In genomic region chr22:38984782-38985757, GRCh38 we compare ENCODE assay signal across 1 cellular context.
A peak's percentile ranks its signal among the peaks of the same experiment; 100 is the strongest.
TF ChIP-seq lines count a peak whose summit lies in the region.

No MANE protein-coding gene starts in this region.

TF ChIP-seq in HEK293, 187 proteins besides CTCF, POLR2A, EP300 and RAD21 (continued from another document):
- TF ChIP-seq, protein P1, sequence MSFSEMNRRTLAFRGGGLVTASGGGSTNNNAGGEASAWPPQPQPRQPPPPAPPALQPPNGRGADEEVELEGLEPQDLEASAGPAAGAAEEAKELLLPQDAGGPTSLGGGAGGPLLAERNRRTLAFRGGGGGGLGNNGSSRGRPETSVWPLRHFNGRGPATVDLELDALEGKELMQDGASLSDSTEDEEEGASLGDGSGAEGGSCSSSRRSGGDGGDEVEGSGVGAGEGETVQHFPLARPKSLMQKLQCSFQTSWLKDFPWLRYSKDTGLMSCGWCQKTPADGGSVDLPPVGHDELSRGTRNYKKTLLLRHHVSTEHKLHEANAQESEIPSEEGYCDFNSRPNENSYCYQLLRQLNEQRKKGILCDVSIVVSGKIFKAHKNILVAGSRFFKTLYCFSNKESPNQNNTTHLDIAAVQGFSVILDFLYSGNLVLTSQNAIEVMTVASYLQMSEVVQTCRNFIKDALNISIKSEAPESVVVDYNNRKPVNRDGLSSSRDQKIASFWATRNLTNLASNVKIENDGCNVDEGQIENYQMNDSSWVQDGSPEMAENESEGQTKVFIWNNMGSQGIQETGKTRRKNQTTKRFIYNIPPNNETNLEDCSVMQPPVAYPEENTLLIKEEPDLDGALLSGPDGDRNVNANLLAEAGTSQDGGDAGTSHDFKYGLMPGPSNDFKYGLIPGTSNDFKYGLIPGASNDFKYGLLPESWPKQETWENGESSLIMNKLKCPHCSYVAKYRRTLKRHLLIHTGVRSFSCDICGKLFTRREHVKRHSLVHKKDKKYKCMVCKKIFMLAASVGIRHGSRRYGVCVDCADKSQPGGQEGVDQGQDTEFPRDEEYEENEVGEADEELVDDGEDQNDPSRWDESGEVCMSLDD (tag by site-specific recombination; IDR thresholded peaks at IDR 0.05), result peak; percentile 73; the same call in 1 of the 2 replicates
- TF ChIP-seq PRDM10 (tag by site-specific recombination; IDR thresholded peaks at IDR 0.05), result 0 out of 2 replicates have a peak, but pooled peaks have one; percentile 49
- TF ChIP-seq GLIS1 (tag by site-specific recombination; IDR thresholded peaks at IDR 0.05), result peak; percentile 65
- 0 out of 2 replicates have a peak, but pooled peaks have one; percentile 29 for TF ChIP-seq SP3 (tag by site-specific recombination; IDR thresholded peaks at IDR 0.05)
- 0 out of 2 replicates have a peak, but pooled peaks have one; percentile 18 for TF ChIP-seq RBAK (tag by site-specific recombination; IDR thresholded peaks at IDR 0.05)
- 0 out of 2 replicates have a peak, but pooled peaks have one; percentile 26 for TF ChIP-seq INSM2 (tag by site-specific recombination; IDR thresholded peaks at IDR 0.05)
TF ChIP-seq in HEK293: peak in this region for 14; not testable (repeated sequence) for 173.
